In genomic region chr7:26858229-26858568, GRCh38 we compare ENCODE assay signal across 13 cellular contexts. TPM values are rescaled to one million over a fixed set of nuclear protein-coding genes. Genes with fewer than 3 reads are reported as not detected.
DNase-seq lines count a peak whose midpoint lies in the region; ATAC-seq and TF ChIP-seq lines count a peak whose summit lies in the region.
"Had no signal": no experiment of that assay in that cellular context is flagged by ENCODE, and none has a peak within 500 bp of the region (broad histone marks: within the 10 kb centered on the region; RNA-seq: fewer than 3 reads in every experiment).

No MANE protein-coding gene starts in this region.

- no peak overlapping the region for H3K4me3 Mint-ChIP-seq in activated T-cell treated with anti-CD3 and anti-CD28 coated beads, Interleukin-2, amount 50 U/mL, for 72 hours
- H3K4me3 Mint-ChIP-seq: activated naive CD8-positive, alpha-beta T cell treated with anti-CD3 and anti-CD28 coated beads for 36 hours had no signal

- intact Hi-C loops in breast epithelium (cut with DNase I; ENCODE audit: low total_unique reads) = loop anchor here (5.0 kb wide), 1 partner anchor 284 kb away; the partner anchor contains the start of gene HOXA5
- intact Hi-C loops in left lung (cut with DNase I) = loop anchor here in 1 of 2 donors (5.0 kb wide), 1 partner anchor 239 kb away; the partner anchor contains the start of gene HOXA1

- H3K27ac ChIP-seq in HUES48 (ENCODE audit: low read depth, low read length) (no peak overlapping the region), breast epithelium (peak overlapping the region; percentile 86 to 93), left lung (peak overlapping the region; percentile 71 to 88), stomach smooth muscle (ENCODE audit: low read length) (peak overlapping the region; percentile 59)

- H3K9me3 ChIP-seq in HUES48 (ENCODE audit: control insufficient read depth, insufficient read depth, low read length) = no peaks in the 10 kb centered on the region
- no peaks in the 10 kb centered on the region for H3K9me3 ChIP-seq in breast epithelium
- H3K9me3 ChIP-seq in left lung = no peaks in the 10 kb centered on the region
- H3K9me3 ChIP-seq in stomach smooth muscle (ENCODE audit: control insufficient read depth in 2 of 2, low read length in 2 of 2) = no peaks in the 10 kb centered on the region
- H3K9me3 ChIP-seq: BE2C, heart left ventricle had no signal

- H3K9ac ChIP-seq in HUES48 (ENCODE audit: low read depth, low read length) (no peak overlapping the region), stomach smooth muscle (ENCODE audit: low read length in 2 of 2) (peak overlapping the region in 1 of 2 donors; percentile 63)

- H3K36me3 ChIP-seq in HUES48 (ENCODE audit: control insufficient read depth, insufficient read depth, low read length) (no peaks in the 10 kb centered on the region), breast epithelium (no peaks in the 10 kb centered on the region), left lung (no peaks in the 10 kb centered on the region), stomach smooth muscle (ENCODE audit: control insufficient read depth in 2 of 2, insufficient read depth in 2 of 2, low read length in 2 of 2) (no peaks in the 10 kb centered on the region)
- H3K36me3 ChIP-seq: BE2C had no signal

- DNase-seq in breast epithelium (ENCODE audit: low spot score in 2 of 2) = no peak
- no peak for DNase-seq in left lung
- no peak for DNase-seq in activated T-cell treated with anti-CD3 and anti-CD28 coated beads, Interleukin-2, amount 50 U/mL, for 72 hours
- DNase-seq in NCI-H524 (lab: John Stamatoyannopoulos, UW) = no peak
- DNase-seq: activated naive CD8-positive, alpha-beta T cell treated with anti-CD3 and anti-CD28 coated beads for 36 hours; BE2C; heart left ventricle; RPMI8226; T-helper 9 cell had no signal

- H3K27me3 Mint-ChIP-seq in activated T-cell treated with anti-CD3 and anti-CD28 coated beads, Interleukin-2, amount 50 U/mL, for 72 hours (ENCODE audit: low read depth) = peaks cover 78% of the 10 kb centered on the region

- H3K27ac Mint-ChIP-seq in activated T-cell treated with anti-CD3 and anti-CD28 coated beads, Interleukin-2, amount 50 U/mL, for 72 hours = no peak overlapping the region
- H3K27ac Mint-ChIP-seq: activated naive CD8-positive, alpha-beta T cell treated with anti-CD3 and anti-CD28 coated beads for 36 hours had no signal

- ATAC-seq in left lung (no peak), HG03097 (IDR thresholded peaks at IDR 0.05; ENCODE audit: low FRiP score, unreplicated experiment) (no peak), GM18907 (IDR thresholded peaks at IDR 0.05; ENCODE audit: unreplicated experiment) (no peak)
- no peak for ATAC-seq in activated T-cell treated with anti-CD3 and anti-CD28 coated beads, Interleukin-2, amount 50 U/mL, for 72 hours (replicated peaks in 1 of 2)
- ATAC-seq: heart left ventricle had no signal

- TF ChIP-seq CTCF in breast epithelium (IDR thresholded peaks at IDR 0.05) (no peak), left lung (IDR thresholded peaks at IDR 0.05) (no peak)

- H3K4me1 ChIP-seq in HUES48 (ENCODE audit: control insufficient read depth, insufficient read depth, low read length) (peaks cover 29% of the 10 kb centered on the region), breast epithelium (no peaks in the 10 kb centered on the region), left lung (peaks cover 19 to 76% of the 10 kb centered on the region in 2 donors), stomach smooth muscle (ENCODE audit: control insufficient read depth, insufficient read depth, low read length) (no peaks in the 10 kb centered on the region)
- H3K4me1 ChIP-seq: BE2C had no signal

- no peaks in the 10 kb centered on the region for H3K9me3 Mint-ChIP-seq in activated T-cell treated with anti-CD3 and anti-CD28 coated beads, Interleukin-2, amount 50 U/mL, for 72 hours
- H3K9me3 Mint-ChIP-seq: activated naive CD8-positive, alpha-beta T cell treated with anti-CD3 and anti-CD28 coated beads for 36 hours had no signal

- peak overlapping the region; percentile 51; the same call in 1 of the 2 replicates for H3K4me3 ChIP-seq in HUES48 (ENCODE audit: low read depth, low read length)
- H3K4me3 ChIP-seq in breast epithelium = peak overlapping the region; percentile 31 to 66 (median 43)
- H3K4me3 ChIP-seq in left lung = peak overlapping the region; percentile 15
- peak overlapping the region; percentile 61 to 69 for H3K4me3 ChIP-seq in stomach smooth muscle (ENCODE audit: low read length in 2 of 2)

- H3K27me3 ChIP-seq in HUES48 (ENCODE audit: control insufficient read depth, insufficient read depth, low read length) (peaks cover 82% of the 10 kb centered on the region), breast epithelium (no peaks in the 10 kb centered on the region), left lung (peaks cover 0 to 16% of the 10 kb centered on the region in 2 donors), stomach smooth muscle (ENCODE audit: control insufficient read depth in 1 of 2, insufficient read depth in 2 of 2, low read length in 2 of 2) (no peaks in the 10 kb centered on the region)

- no peak for TF ChIP-seq POLR2A in breast epithelium (IDR thresholded peaks at IDR 0.05)

- H3K4me1 Mint-ChIP-seq in activated T-cell treated with anti-CD3 and anti-CD28 coated beads, Interleukin-2, amount 50 U/mL, for 72 hours (ENCODE audit: low read depth) = peaks cover 13% of the 10 kb centered on the region

- no peaks in the 10 kb centered on the region for H3K36me3 Mint-ChIP-seq in activated T-cell treated with anti-CD3 and anti-CD28 coated beads, Interleukin-2, amount 50 U/mL, for 72 hours (ENCODE audit: insufficient read depth in 2 of 2)
- H3K36me3 Mint-ChIP-seq: activated naive CD8-positive, alpha-beta T cell treated with anti-CD3 and anti-CD28 coated beads for 36 hours had no signal

RNA-seq across cellular contexts. Expression of gene SKAP2, which starts 6.2 kb away (rescaled TPM):
- total RNA-seq in breast epithelium (10 to 100 TPM; 26.5 to 46.5 (median 35.7) TPM), left lung (10 to 100 TPM; 48.9 to 61.0 TPM)
- total RNA-seq in activated T-cell treated with anti-CD3 and anti-CD28 coated beads, Interleukin-2, amount 50 U/mL, for 72 hours = 10 to 100 TPM in 1 of 2 donors, 1 to 10 TPM in 1; 9.7 to 22.4 TPM

Comparison
In these comparisons a context has a peak if more than half of its experiments do, and no peak if none do; other contexts are left out.
1. H3K4me3 ChIP-seq: peak in every context shown above with its lines; median percentile 65 in stomach smooth muscle; 51 in HUES48; 43 in breast epithelium; 15 in left lung.